29 cellular contexts compared by ENCODE assay signal in genomic region chr2:170189757-170190156, GRCh38. TPM values are rescaled to one million over a fixed set of nuclear protein-coding genes. Genes with fewer than 3 reads are reported as not detected.
"Had no signal": no experiment of that assay in that cellular context is flagged by ENCODE, and none has a peak within 500 bp of the region (broad histone marks: within the 10 kb centered on the region; RNA-seq: fewer than 3 reads in every experiment).

No MANE protein-coding gene starts in this region.

- H3K4me3 Mint-ChIP-seq: dendritic cell treated with granulocyte-macrophage colony-stimulating factor and Interleukin-4, amounts not matched to agents 40 ng/mL and 50 ng/mL, for 4 days; naive thymus-derived CD4-positive, alpha-beta T cell; nephron; neural progenitor cell; type B pancreatic cell had no signal

- H3K27ac Mint-ChIP-seq: dendritic cell treated with granulocyte-macrophage colony-stimulating factor and Interleukin-4, amounts not matched to agents 40 ng/mL and 50 ng/mL, for 4 days; naive thymus-derived CD4-positive, alpha-beta T cell; nephron; neural progenitor cell; progenitor cell of endocrine pancreas; type B pancreatic cell had no signal

- H3K4me1 ChIP-seq: colonic mucosa, gastrocnemius medialis, heart left ventricle, left lung, neural progenitor cell, parathyroid adenoma, right lobe of liver, stomach, thyroid gland had no signal

- H3K4me3 ChIP-seq: colonic mucosa, gastrocnemius medialis, heart left ventricle, hepatocyte, left lung, neural progenitor cell, right lobe of liver, stomach, thyroid gland had no signal

- FAIRE-seq: endothelial cell of umbilical vein, small intestine had no signal

- H3K4me1 Mint-ChIP-seq: nephron, neural progenitor cell had no signal

- ATAC-seq: gastrocnemius medialis; heart left ventricle; left cardiac atrium; left lung; naive thymus-derived CD4-positive, alpha-beta T cell; right lobe of liver had no signal

- H3K9me3 ChIP-seq: colonic mucosa, right lobe of liver, thyroid gland had no signal

- H3K27me3 ChIP-seq: colonic mucosa, gastrocnemius medialis, heart left ventricle, hepatocyte, left lung, neural progenitor cell, right lobe of liver, stomach, thyroid gland had no signal

- H3K27ac ChIP-seq: colonic mucosa, gastrocnemius medialis, heart left ventricle, hepatocyte, left lung, neural progenitor cell, parathyroid adenoma, right lobe of liver, stomach, thyroid gland had no signal

- H3K27me3 Mint-ChIP-seq: dendritic cell treated with granulocyte-macrophage colony-stimulating factor and Interleukin-4, amounts not matched to agents 40 ng/mL and 50 ng/mL, for 4 days; progenitor cell of endocrine pancreas; type B pancreatic cell had no signal

- H3K36me3 ChIP-seq: colonic mucosa, gastrocnemius medialis, heart left ventricle, left lung, right lobe of liver, stomach, thyroid gland had no signal

- DNase-seq: colonic mucosa; effector memory CD4-positive, alpha-beta T cell; gastrocnemius medialis; heart left ventricle; left cardiac atrium; left lung; mesendoderm; midbrain; naive thymus-derived CD4-positive, alpha-beta T cell; right lobe of liver; small intestine; stimulated activated CD4-positive, alpha-beta T cell treated with anti-CD3 and anti-CD28 coated beads, Interleukin-12 subunit alpha, Interleukin-12 subunit beta, amount 100 ng/mL, for 4 hours; stimulated activated CD4-positive, alpha-beta T cell treated with anti-CD3 and anti-CD28 coated beads, Interleukin-1b, Interleukin-23, amount 100 ng/mL, for 48 hours; stimulated activated CD4-positive, alpha-beta T cell treated with anti-CD3 and anti-CD28 coated beads, Interleukin-4, amount 100 ng/mL, for 1 hour; stimulated activated CD8-positive, alpha-beta memory T cell treated with anti-CD3 and anti-CD28 coated beads, Interleukin-4, amount 100 ng/mL, for 48 hours; stimulated activated naive CD4-positive, alpha-beta T cell treated with Interleukin-2 at 50 U/mL for 16 hours; stomach; thyroid gland had no signal

RNA-seq across cellular contexts. Expression of gene MYO3B, which starts 11.8 kb away (rescaled TPM):
- total RNA-seq: chondrocyte, endothelial cell of umbilical vein, glomerular endothelial cell, left cardiac atrium, lung microvascular endothelial cell, progenitor cell of endocrine pancreas had no signal
- polyA plus RNA-seq: heart left ventricle; naive thymus-derived CD4-positive, alpha-beta T cell had no signal
